9 cellular contexts compared by ENCODE assay signal in the genomic region with DNA sequence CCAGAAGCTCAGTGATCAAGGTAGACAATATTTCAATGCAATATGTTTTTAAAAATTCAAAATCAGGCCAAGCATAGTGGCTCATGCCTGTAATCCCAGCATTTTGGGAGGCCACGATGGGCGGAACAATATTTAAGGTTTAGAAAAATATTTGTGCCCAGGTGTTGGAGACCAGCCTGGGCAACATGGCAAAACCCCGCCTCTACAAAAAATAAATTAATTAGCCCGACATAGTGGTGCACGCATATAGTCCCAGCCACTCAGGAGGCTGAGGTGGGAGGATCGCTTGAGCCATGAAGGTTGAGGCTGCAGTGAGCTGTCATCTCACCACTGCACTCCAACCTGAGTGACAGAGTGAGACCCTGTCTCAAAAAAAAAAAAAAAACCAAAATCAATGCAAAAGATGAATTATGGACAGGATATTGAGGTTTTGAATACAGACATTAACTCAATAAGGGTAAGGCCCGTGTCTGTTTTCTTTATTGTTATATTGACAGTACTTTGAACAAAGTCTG. TPM values are rescaled to one million over a fixed set of nuclear protein-coding genes. Genes with fewer than 3 reads are reported as not detected.
DNase-seq lines count a peak whose midpoint lies in the region; ATAC-seq, FAIRE-seq and TF ChIP-seq lines count a peak whose summit lies in the region.
"Had no signal": no experiment of that assay in that cellular context is flagged by ENCODE, and none has a peak within 500 bp of the region (broad histone marks: within the 10 kb centered on the region; RNA-seq: fewer than 3 reads in every experiment).

No MANE protein-coding gene starts in this region.

- no peaks in the 10 kb centered on the region for H3K9me3 ChIP-seq in Loucy (ENCODE audit: insufficient read depth, low read depth, low read length)
- no peaks in the 10 kb centered on the region for H3K9me3 ChIP-seq in neural cell (ENCODE audit: low read length)

- H2AFZ ChIP-seq in Loucy (ENCODE audit: low read length) (0 out of 2 replicates have a peak overlapping the region, but pooled peaks have one; percentile 98), neural cell (ENCODE audit: low read depth, low read length) (peak overlapping the region; percentile 90)

- peaks cover 3% of the 10 kb centered on the region; the same call in 1 of the 2 replicates for H3F3A ChIP-seq in Loucy (ENCODE audit: low read depth)
- H3F3A ChIP-seq in neural cell (ENCODE audit: insufficient read depth, low read length, poor library complexity, severe bottlenecking) = no peaks in the 10 kb centered on the region

- DNase-seq in AG10803 (ENCODE audit: low read depth) (no peak), NCI-H187 treated with DMSO at 0.1 percent for 48 hours (lab: John Stamatoyannopoulos, UW) (no peak), GM19239 (ENCODE audit: insufficient read length, low spot score) (no peak), left colon (no peak)

- FAIRE-seq in GM19239 (lab: Jason Lieb, UNC) = no peak

- H3K79me2 ChIP-seq in Loucy (ENCODE audit: insufficient read depth, low read length) (peaks cover 31% of the 10 kb centered on the region), neural cell (replicated peaks; ENCODE audit: insufficient read depth, low read length) (peaks cover 3% of the 10 kb centered on the region)

- H3K27me3 ChIP-seq in Loucy (ENCODE audit: insufficient read depth, low read length, poor library complexity, severe bottlenecking) (no peaks in the 10 kb centered on the region), neural cell (ENCODE audit: insufficient read depth, low read depth, low read length) (no peaks in the 10 kb centered on the region)

- H3K4me1 ChIP-seq in Loucy (ENCODE audit: insufficient read depth, low read length, poor library complexity, severe bottlenecking) = peaks cover 34% of the 10 kb centered on the region

- H3K4me2 ChIP-seq in Loucy (ENCODE audit: low read depth, low read length, poor library complexity, severe bottlenecking) (peak overlapping the region; percentile 84), neural cell (ENCODE audit: low read length) (peak overlapping the region; percentile 64)

- H3K4me3 ChIP-seq in AG10803 (ENCODE audit: low read length) (peak overlapping the region; percentile 82; the same call in 1 of the 2 replicates), Loucy (ENCODE audit: low read length, poor library complexity, severe bottlenecking) (peak overlapping the region; percentile 89), neural cell (ENCODE audit: low read length) (peak overlapping the region; percentile 90)

- H4K20me1 ChIP-seq in Loucy (ENCODE audit: insufficient read depth, low read length, poor library complexity, severe bottlenecking) = peaks cover 5% of the 10 kb centered on the region
- no peaks in the 10 kb centered on the region for H4K20me1 ChIP-seq in neural cell (ENCODE audit: insufficient read depth)

- TF ChIP-seq EP300 in neural cell (conservative IDR thresholded peaks at IDR 0.05; ENCODE audit: poor library complexity, severe bottlenecking) = no peak

- intact Hi-C loops in left colon (cut with DNase I, micrococcal nuclease) = no loop called here

- ATAC-seq in GM21723 (IDR thresholded peaks at IDR 0.05; ENCODE audit: unreplicated experiment) = no peak
- ATAC-seq in left colon = no peak

- H3K27ac ChIP-seq in cingulate gyrus (ENCODE audit: low read depth, low read length) (peak overlapping the region; percentile 87), neural cell (ENCODE audit: low read length) (no peak overlapping the region)

- no peaks in the 10 kb centered on the region for H3K9me2 ChIP-seq in Loucy (replicated peaks; ENCODE audit: low read depth, low read length)
- H3K9me2 ChIP-seq in neural cell (ENCODE audit: insufficient read depth, low read length) = no peaks in the 10 kb centered on the region

- H3K36me3 ChIP-seq in Loucy (ENCODE audit: insufficient read depth, low read length) (no peaks in the 10 kb centered on the region), neural cell (ENCODE audit: insufficient read depth, low read length) (no peaks in the 10 kb centered on the region)

- TF ChIP-seq CTCF in AG10803 (conservative IDR thresholded peaks at IDR 0.05; ENCODE audit: low read length) (no peak), Loucy (conservative IDR thresholded peaks at IDR 0.05; ENCODE audit: low read length) (no peak), neural cell (IDR thresholded peaks at IDR 0.05; ENCODE audit: poor library complexity, severe bottlenecking) (no peak)

- TF ChIP-seq RAD21 in neural cell (conservative IDR thresholded peaks at IDR 0.05) = no peak

- peak overlapping the region; percentile 86 for H3K9ac ChIP-seq in Loucy (ENCODE audit: low read depth, low read length, poor library complexity, severe bottlenecking)
- H3K9ac ChIP-seq in neural cell (ENCODE audit: low read length) = peak overlapping the region; percentile 82

TF ChIP-seq in neural cell, 6 proteins besides CTCF, POLR2A, EP300 and RAD21:
- TF ChIP-seq MXI1 (conservative IDR thresholded peaks at IDR 0.05; ENCODE audit: poor library complexity, severe bottlenecking) = no peak

RNA-seq across cellular contexts. Expression of gene IFIT5, which starts 0.9 kb away (rescaled TPM):
- polyA plus RNA-seq in neural cell = 14.9 and 16.3 TPM in 2 replicates
- 48.5 and 49.3 TPM in 2 replicates for polyA minus RNA-seq in neural cell
- 10 to 100 TPM; 10.2 to 10.6 TPM for total RNA-seq in left colon

RNA-seq across cellular contexts. Expression of gene IFIT1, which starts 21.0 kb away (rescaled TPM):
- polyA plus RNA-seq in neural cell = 0.20 TPM in 1 of 2 replicates, not detected in the other
- polyA minus RNA-seq in neural cell = not detected in 2 replicates
- 1 to 10 TPM; 6.1 to 6.8 TPM for total RNA-seq in left colon

RNA-seq across cellular contexts. Expression of gene IFIT1B, which starts 35.6 kb away (rescaled TPM):
- not detected in 2 replicates for polyA plus RNA-seq in neural cell
- polyA minus RNA-seq in neural cell = not detected in 2 replicates
- not detected for total RNA-seq in left colon
- total RNA-seq: myocyte had no signal
